In genomic region chr14:77032854-77033621, GRCh38 we compare ENCODE assay signal across 1 cellular context.
TF ChIP-seq lines count a peak whose summit lies in the region.

No MANE protein-coding gene starts in this region.

TF ChIP-seq in SK-N-SH, 30 proteins besides CTCF, POLR2A, EP300 and RAD21 (continued from another document):
- TF ChIP-seq REST (IDR thresholded peaks at IDR 0.05; ENCODE audit: low read depth, low read length) (peak; percentile 6; the same call in 1 of the 2 replicates), TAF1 (IDR thresholded peaks at IDR 0.05; ENCODE audit: borderline replicate concordance, low read depth, low read length) (peak; percentile 71), JUND (IDR thresholded peaks at IDR 0.05) (peak; percentile 28), GATA2 (CRISPR knock-in tag; IDR thresholded peaks at IDR 0.05) (no peak), CHD2 (IDR thresholded peaks at IDR 0.05; ENCODE audit: low read length, partially characterized antibody) (peak; percentile 63), NFIC (IDR thresholded peaks at IDR 0.05; ENCODE audit: borderline replicate concordance) (0 out of 2 replicates have a peak, but pooled peaks have one; percentile 55), MXI1 (IDR thresholded peaks at IDR 0.05; ENCODE audit: low read depth, low read length) (peak; percentile 78)
TF ChIP-seq in SK-N-SH: peak in this region for 13.
